In genomic region chr4:86247328-86247727, GRCh38 we compare ENCODE assay signal across 23 cellular contexts.
"Had no signal": no experiment of that assay in that cellular context is flagged by ENCODE, and none has a peak within 500 bp of the region (broad histone marks: within the 10 kb centered on the region; RNA-seq: fewer than 3 reads in every experiment).

No MANE protein-coding gene starts in this region.

- H3K27ac ChIP-seq: esophagus squamous epithelium, gastrocnemius medialis, lower lobe of right lung, ovary, psoas muscle, sigmoid colon, testis, tibial artery had no signal

- H3K36me3 ChIP-seq: esophagus squamous epithelium, gastrocnemius medialis, lower lobe of right lung, ovary, sigmoid colon, tibial artery had no signal

- H3K9me3 ChIP-seq: esophagus squamous epithelium, gastrocnemius medialis, lower lobe of right lung, ovary, psoas muscle, sigmoid colon, testis, tibial artery had no signal

- H3K4me3 Mint-ChIP-seq: effector memory CD8-positive, alpha-beta T cell; naive thymus-derived CD8-positive, alpha-beta T cell; stimulated activated effector memory CD8-positive, alpha-beta T cell treated with anti-CD3 and anti-CD28 coated beads, Interleukin-12 subunit alpha, Interleukin-12 subunit beta, amount 100 ng/mL, for 72 hours; type B pancreatic cell had no signal

- H3K9me3 Mint-ChIP-seq: type B pancreatic cell had no signal

- H3K36me3 Mint-ChIP-seq: naive thymus-derived CD8-positive, alpha-beta T cell; stimulated activated effector memory CD8-positive, alpha-beta T cell treated with anti-CD3 and anti-CD28 coated beads, Interleukin-12 subunit alpha, Interleukin-12 subunit beta, amount 100 ng/mL, for 72 hours; type B pancreatic cell had no signal

- ATAC-seq: effector memory CD8-positive, alpha-beta T cell; gastrocnemius medialis; left ventricle myocardium superior; lower lobe of right lung; naive thymus-derived CD8-positive, alpha-beta T cell; psoas muscle; right cardiac atrium; stimulated activated effector memory CD8-positive, alpha-beta T cell treated with anti-CD3 and anti-CD28 coated beads, Interleukin-12 subunit alpha, Interleukin-12 subunit beta, amount 100 ng/mL, for 72 hours had no signal

- DNase-seq: cortex of kidney; effector memory CD8-positive, alpha-beta T cell; erythroblast; esophagus squamous epithelium; gastrocnemius medialis; head of caudate nucleus; left ventricle myocardium superior; lower lobe of right lung; naive thymus-derived CD8-positive, alpha-beta T cell; occipital lobe; ovary; posterior cingulate gyrus; psoas muscle; right cardiac atrium; sigmoid colon; stimulated activated CD4-positive, alpha-beta T cell treated with anti-CD3 and anti-CD28 coated beads, Interleukin-2, amount 100 ng/mL, for 24 hours; stimulated activated CD4-positive, alpha-beta T cell treated with anti-CD3 and anti-CD28 coated beads, Interleukin-4, amount 100 ng/mL, for 24 hours; stimulated activated naive CD4-positive, alpha-beta T cell treated with Interleukin-2 at 50 U/mL for 16 hours; substantia nigra; testis; tibial artery had no signal

- H3K27me3 ChIP-seq: esophagus squamous epithelium, gastrocnemius medialis, ovary, sigmoid colon, testis, tibial artery had no signal

- H3K4me3 ChIP-seq: esophagus squamous epithelium, gastrocnemius medialis, lower lobe of right lung, ovary, psoas muscle, sigmoid colon, testis, tibial artery had no signal

- H3K27me3 Mint-ChIP-seq: effector memory CD8-positive, alpha-beta T cell; type B pancreatic cell had no signal

- H3K4me1 ChIP-seq: esophagus squamous epithelium, gastrocnemius medialis, lower lobe of right lung, psoas muscle, sigmoid colon, testis, tibial artery had no signal

- H3K4me1 Mint-ChIP-seq: naive thymus-derived CD8-positive, alpha-beta T cell; stimulated activated effector memory CD8-positive, alpha-beta T cell treated with anti-CD3 and anti-CD28 coated beads, Interleukin-12 subunit alpha, Interleukin-12 subunit beta, amount 100 ng/mL, for 72 hours had no signal
